ENCODE assay signal across 9 cellular contexts in the genomic region with DNA sequence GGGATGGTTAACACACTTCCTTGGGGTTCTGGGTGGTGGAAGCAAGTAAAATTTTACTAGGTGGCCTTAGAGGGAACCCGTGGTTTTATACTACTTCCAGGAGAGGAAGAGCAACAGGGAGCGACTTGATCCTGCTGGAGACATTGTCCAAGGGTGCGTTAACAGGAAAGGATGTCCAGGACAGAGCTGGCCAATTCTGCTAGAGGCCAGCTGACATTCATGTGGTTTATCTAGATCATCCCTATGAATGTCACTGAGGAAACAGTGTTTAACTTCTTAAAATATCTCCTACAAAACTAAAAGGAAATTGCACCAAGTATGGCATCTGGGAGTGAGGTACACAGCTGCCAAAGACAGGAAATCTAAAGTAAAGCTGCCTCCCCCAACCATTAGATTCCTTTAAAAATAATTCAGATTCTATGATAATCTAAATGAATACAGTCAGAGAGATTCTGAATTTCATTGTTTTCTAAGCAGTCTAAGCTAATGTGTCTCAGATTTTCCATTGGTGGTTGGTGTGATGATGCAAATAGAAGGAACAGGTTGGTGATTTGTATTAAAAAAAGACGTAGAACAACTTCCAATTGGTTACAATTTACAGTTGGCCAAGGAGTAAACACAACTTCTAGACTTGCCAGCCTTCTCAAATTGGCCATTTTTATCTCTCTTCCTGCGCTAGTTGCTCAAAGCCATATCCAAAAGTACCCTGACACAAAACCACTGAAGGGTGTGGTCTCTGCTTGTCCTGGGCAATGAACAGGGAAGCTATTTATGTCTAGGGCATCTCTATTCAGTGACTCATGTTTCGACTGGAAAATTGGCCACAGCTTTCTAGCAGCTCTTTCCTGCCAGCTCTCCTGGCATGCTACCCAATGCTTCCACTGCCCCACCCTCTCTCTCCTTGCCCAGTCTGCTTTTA.
DNase-seq lines count a peak whose midpoint lies in the region; ATAC-seq, FAIRE-seq and TF ChIP-seq lines count a peak whose summit lies in the region.
"Had no signal": no experiment of that assay in that cellular context is flagged by ENCODE, and none has a peak within 500 bp of the region (broad histone marks: within the 10 kb centered on the region; RNA-seq: fewer than 3 reads in every experiment).

No MANE protein-coding gene starts in this region.

- ATAC-seq in sciatic nerve: peak; percentile 65
- no peak for ATAC-seq in GM18519 (IDR thresholded peaks at IDR 0.05; ENCODE audit: low FRiP score, unreplicated experiment)

- peaks cover 3% of the 10 kb centered on the region for H3K9me3 Mint-ChIP-seq in progenitor cell of endocrine pancreas (ENCODE audit: low read depth)

- no peak overlapping the region for H3K4me3 ChIP-seq in fibroblast of mammary gland (ENCODE audit: control insufficient read depth, low read depth, low read length)

- no peak for TF ChIP-seq CTCF in fibroblast of mammary gland (conservative IDR thresholded peaks at IDR 0.05; ENCODE audit: control insufficient read depth, insufficient read depth, low read depth, low read length)
- TF ChIP-seq CTCF in progenitor cell of endocrine pancreas (IDR thresholded peaks at IDR 0.05; ENCODE audit: unreplicated experiment): no peak

- H3K27ac Mint-ChIP-seq in progenitor cell of endocrine pancreas: no peak overlapping the region

- H3K36me3 Mint-ChIP-seq in progenitor cell of endocrine pancreas (ENCODE audit: insufficient read depth): no peaks in the 10 kb centered on the region

- intact Hi-C loops in sciatic nerve (cut with DNase I): no loop called here

- no peak overlapping the region for H3K4me3 Mint-ChIP-seq in progenitor cell of endocrine pancreas (ENCODE audit: low read depth)

- peaks cover 7% of the 10 kb centered on the region for H3K4me1 Mint-ChIP-seq in progenitor cell of endocrine pancreas (ENCODE audit: low read depth)

- DNase-seq in GM19239 (ENCODE audit: insufficient read length, low spot score): no peak
- peak; percentile 16 for DNase-seq in RCC 7860 (ENCODE audit: low spot score)
- DNase-seq in fibroblast of mammary gland (ENCODE audit: low read depth): peak; percentile 64
- DNase-seq in sciatic nerve (ENCODE audit: low spot score): no peak
- DNase-seq in activated CD8-positive, alpha-beta memory T cell treated with anti-CD3 and anti-CD28 coated beads, Interleukin-2, amount 50 U/mL, for 4 hours: no peak
- DNase-seq in progenitor cell of endocrine pancreas (ENCODE audit: low spot score, unreplicated experiment): no peak
- DNase-seq in activated CD8-positive, alpha-beta memory T cell treated with anti-CD3 and anti-CD28 coated beads for 24 hours: no peak

- H3K27me3 Mint-ChIP-seq in progenitor cell of endocrine pancreas: no peaks in the 10 kb centered on the region

- FAIRE-seq in GM19239 (lab: Jason Lieb, UNC) (peak; percentile 66), RCC 7860 (lab: Jason Lieb, UNC) (no peak)
- FAIRE-seq: colon had no signal

Comparison
In these comparisons a context has a peak if more than half of its experiments do, and no peak if none do; other contexts are left out.
1. DNase-seq: peak in RCC 7860 (single experiment) and fibroblast of mammary gland (single experiment); none in GM19239 (single experiment), sciatic nerve (single experiment), activated CD8-positive, alpha-beta memory T cell treated with anti-CD3 and anti-CD28 coated beads, Interleukin-2, amount 50 U/mL, for 4 hours (single experiment), progenitor cell of endocrine pancreas (single experiment) and activated CD8-positive, alpha-beta memory T cell treated with anti-CD3 and anti-CD28 coated beads for 24 hours (single experiment).